In the genomic region with DNA sequence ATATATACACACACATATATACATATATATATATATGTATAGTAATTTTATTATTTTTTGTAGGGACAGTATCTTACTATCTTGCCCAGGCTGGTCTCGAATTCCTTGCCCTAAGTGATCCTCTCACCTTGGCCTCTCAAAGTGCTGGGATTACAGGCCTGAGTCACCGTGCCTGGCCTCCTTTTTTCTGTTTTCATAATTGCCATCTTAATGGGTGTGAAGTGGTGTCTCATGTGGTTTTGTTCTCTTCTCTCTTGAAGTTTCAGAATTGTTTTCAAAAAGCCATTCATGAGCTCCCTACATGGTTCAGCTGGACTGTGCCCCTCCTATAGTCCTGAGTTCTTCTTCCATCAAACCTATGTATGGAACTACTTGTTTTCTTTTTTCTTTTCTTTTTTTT, we compare ENCODE assay signal across 7 cellular contexts.
DNase-seq lines count a peak whose midpoint lies in the region; ATAC-seq, FAIRE-seq and TF ChIP-seq lines count a peak whose summit lies in the region.
"Not testable (repeated sequence)": the region's sequence is repeated elsewhere in the genome, so short reads cannot be mapped to it uniquely, and the experiment has no call there.

No MANE protein-coding gene starts in this region.

- not testable (repeated sequence) for H3K36me3 ChIP-seq in OCI-LY3 (replicated peaks; ENCODE audit: low read depth, low read length)

- not testable (repeated sequence) for H3K27me3 Mint-ChIP-seq in activated CD8-positive, alpha-beta T cell treated with anti-CD3 and anti-CD28 coated beads for 36 hours
- H3K27me3 Mint-ChIP-seq in natural killer cell treated with Interleukin-12 subunit alpha and Interleukin-12 subunit beta and Interleukin-15 and Interleukin-18, amount 100 ng/mL, for 72 hours: peaks cover 11 to 12% of the 10 kb centered on the region in 2 donors

- intact Hi-C loops in activated CD8-positive, alpha-beta T cell treated with anti-CD3 and anti-CD28 coated beads for 36 hours (cut with micrococcal nuclease): not testable (repeated sequence)

- ATAC-seq in GM21381 (IDR thresholded peaks at IDR 0.05; ENCODE audit: unreplicated experiment) (peak; percentile 48), HG02623 (IDR thresholded peaks at IDR 0.05; ENCODE audit: unreplicated experiment) (peak; percentile 40), HG03432 (IDR thresholded peaks at IDR 0.05; ENCODE audit: unreplicated experiment) (peak; percentile 46)
- peak; percentile 60 for ATAC-seq in activated CD8-positive, alpha-beta T cell treated with anti-CD3 and anti-CD28 coated beads for 36 hours
- peak; percentile 46 to 75 for ATAC-seq in natural killer cell treated with Interleukin-12 subunit alpha and Interleukin-12 subunit beta and Interleukin-15 and Interleukin-18, amount 100 ng/mL, for 72 hours

- H3K79me2 ChIP-seq in OCI-LY3 (ENCODE audit: low read length): not testable (repeated sequence)

- not testable (repeated sequence) for H3K36me3 Mint-ChIP-seq in activated CD8-positive, alpha-beta T cell treated with anti-CD3 and anti-CD28 coated beads for 36 hours (ENCODE audit: low read depth); natural killer cell treated with Interleukin-12 subunit alpha and Interleukin-12 subunit beta and Interleukin-15 and Interleukin-18, amount 100 ng/mL, for 72 hours

- not testable (repeated sequence) for H3K4me3 ChIP-seq in OCI-LY3 (ENCODE audit: low read length)

- not testable (repeated sequence) for TF ChIP-seq CTCF in OCI-LY3 (IDR thresholded peaks at IDR 0.05; ENCODE audit: low read depth, low read length); activated CD8-positive, alpha-beta T cell treated with anti-CD3 and anti-CD28 coated beads for 36 hours (IDR thresholded peaks at IDR 0.05)

- H4K20me1 ChIP-seq in OCI-LY3 (ENCODE audit: insufficient read depth, low read length): not testable (repeated sequence)

- H3K9ac ChIP-seq in OCI-LY3 (ENCODE audit: low read length): not testable (repeated sequence)

- H3K27ac ChIP-seq in OCI-LY3 (ENCODE audit: low read length): peak overlapping the region; percentile 91

- peak; percentile 31 for FAIRE-seq in GM18507 (lab: Jason Lieb, UNC)

- H3K27ac Mint-ChIP-seq in activated CD8-positive, alpha-beta T cell treated with anti-CD3 and anti-CD28 coated beads for 36 hours; natural killer cell treated with Interleukin-12 subunit alpha and Interleukin-12 subunit beta and Interleukin-15 and Interleukin-18, amount 100 ng/mL, for 72 hours: not testable (repeated sequence)

- POLR2A ChIA-PET in activated CD8-positive, alpha-beta T cell treated with anti-CD3 and anti-CD28 coated beads for 36 hours (lab: Charles Lee): not testable (repeated sequence)

- not testable (repeated sequence) for DNase-seq in GM18507 (ENCODE audit: extremely low spot score, insufficient read length, low read depth); natural killer cell treated with Interleukin-12 subunit alpha and Interleukin-12 subunit beta and Interleukin-15 and Interleukin-18, amount 100 ng/mL, for 72 hours (ENCODE audit: low spot score)
- DNase-seq in activated CD8-positive, alpha-beta T cell treated with anti-CD3 and anti-CD28 coated beads for 36 hours: peak; percentile 5

- not testable (repeated sequence) for H3K4me1 Mint-ChIP-seq in activated CD8-positive, alpha-beta T cell treated with anti-CD3 and anti-CD28 coated beads for 36 hours (ENCODE audit: low read depth); natural killer cell treated with Interleukin-12 subunit alpha and Interleukin-12 subunit beta and Interleukin-15 and Interleukin-18, amount 100 ng/mL, for 72 hours (ENCODE audit: low read depth in 2 of 2)

- not testable (repeated sequence) for H3K4me3 Mint-ChIP-seq in activated CD8-positive, alpha-beta T cell treated with anti-CD3 and anti-CD28 coated beads for 36 hours; natural killer cell treated with Interleukin-12 subunit alpha and Interleukin-12 subunit beta and Interleukin-15 and Interleukin-18, amount 100 ng/mL, for 72 hours

- not testable (repeated sequence) for H3K9me3 Mint-ChIP-seq in activated CD8-positive, alpha-beta T cell treated with anti-CD3 and anti-CD28 coated beads for 36 hours; natural killer cell treated with Interleukin-12 subunit alpha and Interleukin-12 subunit beta and Interleukin-15 and Interleukin-18, amount 100 ng/mL, for 72 hours

- 0 out of 2 replicates have a peak overlapping the region, but pooled peaks have one; percentile 51 for H3K4me2 ChIP-seq in OCI-LY3 (ENCODE audit: low read length)

- CTCF ChIA-PET in activated CD8-positive, alpha-beta T cell treated with anti-CD3 and anti-CD28 coated beads for 36 hours (lab: Charles Lee): not testable (repeated sequence)

- peaks cover 50% of the 10 kb centered on the region for H3K4me1 ChIP-seq in OCI-LY3 (ENCODE audit: low read length)

- H2AFZ ChIP-seq in OCI-LY3 (ENCODE audit: low read depth, low read length): not testable (repeated sequence)

- H3K27me3 ChIP-seq in OCI-LY3 (ENCODE audit: low read depth, low read length): not testable (repeated sequence)

- not testable (repeated sequence) for H3K9me3 ChIP-seq in OCI-LY3 (ENCODE audit: insufficient read depth, low read length)
